In the genomic region with DNA sequence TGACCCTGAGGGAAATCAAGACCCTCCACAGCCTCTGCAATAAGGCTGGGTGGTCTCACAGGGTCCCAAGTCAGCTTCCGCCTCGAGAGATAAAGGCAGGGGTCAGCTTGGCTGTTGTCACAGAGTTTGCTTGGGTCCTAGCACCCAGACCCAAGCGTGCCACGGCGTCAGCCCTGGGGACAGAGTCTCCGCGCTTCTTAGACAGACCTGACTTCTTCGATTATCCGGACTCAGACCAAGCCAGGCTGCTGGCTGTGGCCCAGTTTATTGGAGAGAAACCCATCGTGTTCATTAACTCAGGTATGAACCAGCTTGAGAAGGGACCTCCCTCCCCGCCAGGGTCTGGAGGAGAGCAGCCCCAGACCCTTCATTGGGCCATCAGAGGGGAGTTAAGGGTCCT, we compare ENCODE assay signal across 7 cellular contexts. TPM values are rescaled to one million over a fixed set of nuclear protein-coding genes. Genes with fewer than 3 reads are reported as not detected.
"Had no signal": no experiment of that assay in that cellular context is flagged by ENCODE, and none has a peak within 500 bp of the region (broad histone marks: within the 10 kb centered on the region; RNA-seq: fewer than 3 reads in every experiment).

No MANE protein-coding gene starts in this region.

- ATAC-seq: GM23338, K562 had no signal

- H3K4me3 Mint-ChIP-seq: GM23338, H9 had no signal

- H3K27ac Mint-ChIP-seq: GM23338 had no signal

- H3K4me3 ChIP-seq: GM23338, K562 had no signal

- H3K9me3 Mint-ChIP-seq: GM23338, H9 had no signal

- DNase-seq: H9, HCEC 1CT, IMR-90 had no signal

RNA-seq across cellular contexts. Expression of a gene that starts 0.6 kb away (rescaled TPM):
- total RNA-seq: GM23338, H1, H9, HT-29, IMR-90, K562 had no signal

RNA-seq across cellular contexts. Expression of a gene that starts 7.5 kb away (rescaled TPM):
- total RNA-seq: IMR-90 had no signal
